In genomic region chr16:73047536-73048291, GRCh38 we compare ENCODE assay signal across 8 cellular contexts. TPM values are rescaled to one million over a fixed set of nuclear protein-coding genes. Genes with fewer than 3 reads are reported as not detected.
A peak's percentile ranks its signal among the peaks of the same experiment; 100 is the strongest.
DNase-seq lines count a peak whose midpoint lies in the region; ATAC-seq and TF ChIP-seq lines count a peak whose summit lies in the region.

ZFHX3 (minus strand) TSS chr16:73048128; CDS start chr16:72960145, 87,983 bp downstream.

- no peaks in the 10 kb centered on the region for H3K36me3 ChIP-seq in adipocyte (ENCODE audit: control insufficient read depth, insufficient read depth, low read length, severe bottlenecking)

- DNase-seq in AG09319 (ENCODE audit: extremely low read depth, low read depth) (no peak), NCI-H345 (lab: John Stamatoyannopoulos, UW) (peak; percentile 48), adipocyte (ENCODE audit: low read depth) (peak; percentile 85), left ventricle myocardium superior (peak; percentile 86), progenitor cell of endocrine pancreas (ENCODE audit: low spot score, unreplicated experiment) (peak; percentile 51), HEK293T (ENCODE audit: extremely low spot score) (no peak)

- H3K4me1 Mint-ChIP-seq in progenitor cell of endocrine pancreas (ENCODE audit: low read depth): peaks cover 45% of the 10 kb centered on the region

- H3K36me3 Mint-ChIP-seq in progenitor cell of endocrine pancreas (ENCODE audit: insufficient read depth): no peaks in the 10 kb centered on the region

- H3K9me3 ChIP-seq in adipocyte (ENCODE audit: control insufficient read depth, low read length): no peaks in the 10 kb centered on the region

- peak within 1 kb of the TSS; percentile 83 for H3K4me3 ChIP-seq in adipocyte (ENCODE audit: low read length)

- CTCF ChIA-PET in HEK293T (lab: Yijun Ruan, JAX): no interaction called here

- no peaks in the 10 kb centered on the region for H3K9me3 Mint-ChIP-seq in progenitor cell of endocrine pancreas (ENCODE audit: low read depth)

- TF ChIP-seq CTCF in AG09319 (IDR thresholded peaks at IDR 0.05; ENCODE audit: low read depth, low read length): peak; percentile 15
- TF ChIP-seq CTCF in progenitor cell of endocrine pancreas (IDR thresholded peaks at IDR 0.05; ENCODE audit: unreplicated experiment): no peak

- POLR2A ChIA-PET in HEK293T (lab: Yijun Ruan, JAX): interaction anchor here (1.2 kb wide), 1 partner anchor 11 kb away, joined by 3 read pairs; no protein-coding TSS in a partner anchor

- H3K4me1 ChIP-seq in adipocyte (ENCODE audit: control insufficient read depth, insufficient read depth, low read length): peaks cover 50% of the 10 kb centered on the region

- H3K4me3 Mint-ChIP-seq in progenitor cell of endocrine pancreas (ENCODE audit: low read depth): peak within 1 kb of the TSS; percentile 76

- H3K27ac Mint-ChIP-seq in progenitor cell of endocrine pancreas: peak within 1 kb of the TSS; percentile 96

- H3K27me3 Mint-ChIP-seq in progenitor cell of endocrine pancreas: no peaks in the 10 kb centered on the region

- H3K9ac ChIP-seq in adipocyte (ENCODE audit: low read length): peak within 1 kb of the TSS; percentile 86

- H3K27me3 ChIP-seq in adipocyte (replicated peaks; ENCODE audit: control insufficient read depth, insufficient read depth, low read length): no peaks in the 10 kb centered on the region

- ATAC-seq in GM18499 (IDR thresholded peaks at IDR 0.05; ENCODE audit: insufficient read depth, unreplicated experiment) (peak; percentile 50), HG02870 (IDR thresholded peaks at IDR 0.05; ENCODE audit: unreplicated experiment) (peak; percentile 69), left ventricle myocardium superior (peak; percentile 78)

- intact Hi-C loops in left ventricle myocardium superior (cut with micrococcal nuclease): loop anchor here (10.0 kb wide), 1 partner anchor 137 kb away; no protein-coding TSS in a partner anchor

TF ChIP-seq in HEK293T, 16 proteins besides CTCF, POLR2A, EP300 and RAD21:
- no peak for TF ChIP-seq L3MBTL2 (conservative IDR thresholded peaks at IDR 0.05)
- TF ChIP-seq NFRKB (IDR thresholded peaks at IDR 0.05): no peak
- no peak for TF ChIP-seq SUZ12 (IDR thresholded peaks at IDR 0.05)
- no peak for TF ChIP-seq FOXM1 (IDR thresholded peaks at IDR 0.05; ENCODE audit: borderline replicate concordance)
- no peak for TF ChIP-seq SP1 (IDR thresholded peaks at IDR 0.05)
- no peak for TF ChIP-seq PKNOX1 (IDR thresholded peaks at IDR 0.05)
- no peak for TF ChIP-seq FOXK2 (IDR thresholded peaks at IDR 0.05)
- no peak for TF ChIP-seq ARNT (IDR thresholded peaks at IDR 0.05)
- no peak for TF ChIP-seq HDGF (IDR thresholded peaks at IDR 0.05; ENCODE audit: borderline replicate concordance)
- TF ChIP-seq BHLHE40 (IDR thresholded peaks at IDR 0.05; ENCODE audit: borderline replicate concordance): no peak
- no peak for TF ChIP-seq TARDBP (IDR thresholded peaks at IDR 0.05)
- TF ChIP-seq LEF1 (IDR thresholded peaks at IDR 0.05; ENCODE audit: borderline replicate concordance): no peak

RNA-seq across cellular contexts. Expression of gene ZFHX3, which starts in this region (rescaled TPM):
- total RNA-seq in left ventricle myocardium superior: 8.1 TPM
- total RNA-seq in progenitor cell of endocrine pancreas: 48.9 and 54.0 TPM in 2 replicates

Comparison
In these comparisons a context has a peak if more than half of its experiments do, and no peak if none do; other contexts are left out.
1. DNase-seq: peak in NCI-H345 (single experiment), adipocyte (single experiment), left ventricle myocardium superior (single experiment) and progenitor cell of endocrine pancreas (single experiment); none in AG09319 (single experiment) and HEK293T (single experiment).
2. Peak in every context shown above with its lines, with median percentiles within 50 percentile points of each other: ATAC-seq.